In the genomic region with DNA sequence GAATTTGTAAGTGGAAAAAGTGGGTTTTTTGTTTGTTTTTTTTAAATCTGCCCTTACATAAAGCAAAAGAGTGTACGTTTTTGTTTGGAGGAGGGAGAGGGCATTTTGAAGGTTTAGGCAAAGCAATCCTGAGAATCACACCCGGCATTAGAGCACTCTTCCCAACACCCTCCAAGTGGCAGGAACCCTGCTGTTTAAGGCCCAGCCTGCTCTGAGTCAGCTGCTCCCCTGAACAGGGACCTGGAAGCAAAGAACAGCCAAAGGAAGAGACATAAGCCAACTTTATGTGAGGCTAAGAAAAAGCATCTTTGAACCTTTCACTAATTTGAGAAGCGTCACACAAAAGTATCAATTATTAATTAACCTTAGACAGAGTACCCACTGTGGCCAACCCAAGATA, we compare ENCODE assay signal across 14 cellular contexts. TPM values are rescaled to one million over a fixed set of nuclear protein-coding genes. Genes with fewer than 3 reads are reported as not detected.
DNase-seq lines count a peak whose midpoint lies in the region; ATAC-seq and TF ChIP-seq lines count a peak whose summit lies in the region.
"Had no signal": no experiment of that assay in that cellular context is flagged by ENCODE, and none has a peak within 500 bp of the region (broad histone marks: within the 10 kb centered on the region; RNA-seq: fewer than 3 reads in every experiment).

No MANE protein-coding gene starts in this region.

- H3K79me2 ChIP-seq in GM23248 (ENCODE audit: insufficient read depth): peaks cover 8% of the 10 kb centered on the region; the same call in 1 of the 2 replicates

- H3K36me3 ChIP-seq in GM23248 (ENCODE audit: low read depth) (peaks cover 25% of the 10 kb centered on the region), MG63 (peaks cover 36% of the 10 kb centered on the region)

- H3K27ac ChIP-seq in GM23248: no peak overlapping the region

- H3K9ac ChIP-seq in GM23248: no peak overlapping the region
- H3K9ac ChIP-seq: SK-N-SH had no signal

- no peak overlapping the region for H2AFZ ChIP-seq in GM23248
- H2AFZ ChIP-seq: GM23338 had no signal

- no peaks in the 10 kb centered on the region for H3K9me3 ChIP-seq in GM23248 (ENCODE audit: low read depth)
- no peaks in the 10 kb centered on the region for H3K9me3 ChIP-seq in MG63
- H3K9me3 ChIP-seq: HAP-1, SK-N-SH had no signal

- H3K27me3 ChIP-seq in GM23248 (replicated peaks; ENCODE audit: insufficient read depth): no peaks in the 10 kb centered on the region
- H3K27me3 ChIP-seq in MG63: no peaks in the 10 kb centered on the region

- DNase-seq in GM23248: peak; percentile 20
- peak; percentile 35 for DNase-seq in MG63
- DNase-seq in glutamatergic neuron: no peak
- DNase-seq in smooth muscle cell of the brain vasculature (ENCODE audit: low read depth, low spot score): peak; percentile 10
- DNase-seq in iPS-NIHi7 (ENCODE audit: extremely low spot score): no peak
- no peak for DNase-seq in central memory CD4-positive, alpha-beta T cell
- DNase-seq: DND-41, KG1, MM.1S, NCI-H748 treated with DMSO at 0.1 percent for 48 hours, SK-N-SH had no signal

- in situ Hi-C loops in GM23248 (cut with MboI): no loop called here

- no peak overlapping the region for H3K4me3 ChIP-seq in GM23248
- no peak overlapping the region for H3K4me3 ChIP-seq in MG63
- H3K4me3 ChIP-seq: GM23338, HAP-1 had no signal

- H3K4me2 ChIP-seq in GM23248 (ENCODE audit: unreplicated experiment): no peak overlapping the region
- H3K4me2 ChIP-seq: GM23338, SK-N-SH had no signal

- peaks cover 4% of the 10 kb centered on the region; the same call in 1 of the 2 replicates for H3F3A ChIP-seq in GM23248 (ENCODE audit: insufficient read depth)

- no peak for ATAC-seq in GM19035 (IDR thresholded peaks at IDR 0.05; ENCODE audit: unreplicated experiment)

- 82 to 90% methylated on average over 3 of the region's 3 CpGs for WGBS in GM23248 (ENCODE audit: low coverage in 1 of 2, low lambda C conversion rate in 2 of 2, missing lambda C conversion rate in 2 of 2), 2 experiments

- no peaks in the 10 kb centered on the region for H3K27me3 Mint-ChIP-seq in glutamatergic neuron (ENCODE audit: unreplicated experiment)

- H3K9me3 Mint-ChIP-seq in glutamatergic neuron (ENCODE audit: unreplicated experiment): peaks cover 2% of the 10 kb centered on the region
- H3K9me3 Mint-ChIP-seq: GM23338 had no signal

- H3K4me1 Mint-ChIP-seq in glutamatergic neuron (ENCODE audit: low read depth, unreplicated experiment): no peaks in the 10 kb centered on the region

- no peaks in the 10 kb centered on the region for H3K36me3 Mint-ChIP-seq in glutamatergic neuron (ENCODE audit: unreplicated experiment)

- TF ChIP-seq CTCF in glutamatergic neuron (IDR thresholded peaks at IDR 0.05; ENCODE audit: partially characterized antibody, unreplicated experiment): no peak

- H3K4me3 Mint-ChIP-seq in glutamatergic neuron (ENCODE audit: unreplicated experiment): no peak overlapping the region
- H3K4me3 Mint-ChIP-seq: GM23338 had no signal

- H4K20me1 ChIP-seq in GM23248 (ENCODE audit: insufficient read depth): no peaks in the 10 kb centered on the region

- no peaks in the 10 kb centered on the region for H3K4me1 ChIP-seq in GM23248 (ENCODE audit: insufficient read depth)
- H3K4me1 ChIP-seq: HAP-1 had no signal

- H3K27ac Mint-ChIP-seq in glutamatergic neuron (ENCODE audit: unreplicated experiment): peak overlapping the region; percentile 48
- H3K27ac Mint-ChIP-seq: GM23338 had no signal

- H3K9me2 ChIP-seq in GM23248 (ENCODE audit: insufficient read depth): no peaks in the 10 kb centered on the region
- H3K9me2 ChIP-seq: SK-N-SH had no signal

RNA-seq across cellular contexts. Expression of a gene that starts 16.9 kb away (rescaled TPM):
- total RNA-seq in GM23248 (2014; rRNA removed; shearing (Covaris generic)): 57.2 and 58.3 TPM in 2 replicates
- polyA plus RNA-seq in GM23248 (2016; fragmentation: Nextera tagmentation; extraction: Ambion mirVana): 74.2 and 78.1 TPM in 2 replicates
- 18.2 and 24.3 TPM in 2 replicates for total RNA-seq in MG63 (2014; rRNA removed; shearing (Covaris generic); ENCODE audit: low replicate concordance)
- 70.4 TPM for total RNA-seq in glutamatergic neuron (ENCODE audit: unreplicated experiment)

RNA-seq across cellular contexts. Expression of a gene that starts 22.6 kb away (rescaled TPM):
- total RNA-seq in GM23248 (2014; rRNA removed; shearing (Covaris generic)): 1.6 and 2.2 TPM in 2 replicates
- 2.3 and 3.2 TPM in 2 replicates for polyA plus RNA-seq in GM23248 (2016; fragmentation: Nextera tagmentation; extraction: Ambion mirVana)
- 10.3 and 20.6 TPM in 2 replicates for total RNA-seq in MG63 (2014; rRNA removed; shearing (Covaris generic); ENCODE audit: low replicate concordance)
- 1.3 TPM for total RNA-seq in glutamatergic neuron (ENCODE audit: unreplicated experiment)

RNA-seq across cellular contexts. Expression of a gene that starts 36.7 kb away (rescaled TPM):
- total RNA-seq in GM23248 (2014; rRNA removed; shearing (Covaris generic)): 45.3 and 49.7 TPM in 2 replicates
- 8.3 and 9.0 TPM in 2 replicates for polyA plus RNA-seq in GM23248 (2016; fragmentation: Nextera tagmentation; extraction: Ambion mirVana)
- 12.9 and 18.8 TPM in 2 replicates for total RNA-seq in MG63 (2014; rRNA removed; shearing (Covaris generic); ENCODE audit: low replicate concordance)
- 79.8 TPM for total RNA-seq in glutamatergic neuron (ENCODE audit: unreplicated experiment)

RNA-seq across cellular contexts. Expression of a gene that starts 38.8 kb away (rescaled TPM):
- total RNA-seq in GM23248 (2014; rRNA removed; shearing (Covaris generic)): 18.6 and 20.6 TPM in 2 replicates
- polyA plus RNA-seq in GM23248 (2016; fragmentation: Nextera tagmentation; extraction: Ambion mirVana): 12.7 and 12.9 TPM in 2 replicates
- 3.8 and 8.3 TPM in 2 replicates for total RNA-seq in MG63 (2014; rRNA removed; shearing (Covaris generic); ENCODE audit: low replicate concordance)
- 6.4 TPM for total RNA-seq in glutamatergic neuron (ENCODE audit: unreplicated experiment)

Comparison
In these comparisons a context has a peak if more than half of its experiments do, and no peak if none do; other contexts are left out.
1. DNase-seq: peak in GM23248 (single experiment), MG63 (single experiment) and smooth muscle cell of the brain vasculature (single experiment); none in glutamatergic neuron (single experiment), iPS-NIHi7 (single experiment) and central memory CD4-positive, alpha-beta T cell (single experiment).